In genomic region chr3:24522155-24522579, GRCh38 we compare ENCODE assay signal across 1 cellular context.
TF ChIP-seq lines count a peak whose summit lies in the region.

No MANE protein-coding gene starts in this region.

TF ChIP-seq in HepG2, 621 proteins besides CTCF, POLR2A, EP300 and RAD21 (continued from another document and continues in another):
- TF ChIP-seq ZBTB40 (IDR thresholded peaks at IDR 0.05): no peak
- 0 out of 2 replicates have a peak, but pooled peaks have one; percentile 32 for TF ChIP-seq ZBTB40 (CRISPR knock-in tag; IDR thresholded peaks at IDR 0.05)
- peak; percentile 71; the same call in 1 of the 2 replicates for TF ChIP-seq PATZ1 (CRISPR knock-in tag; IDR thresholded peaks at IDR 0.05)
- no peak for TF ChIP-seq AGO2 (optimal IDR thresholded peaks at IDR 0.05; ENCODE audit: low read depth, low read length)
- peak; percentile 23; the same call in 1 of the 2 replicates for TF ChIP-seq TOPORS (CRISPR knock-in tag; IDR thresholded peaks at IDR 0.05)
- TF ChIP-seq TFDP2 (CRISPR knock-in tag; IDR thresholded peaks at IDR 0.05): no peak; the same call in none of the 2 replicates
- peak; percentile 32 for TF ChIP-seq MED13 (CRISPR knock-in tag; IDR thresholded peaks at IDR 0.05)
- no peak; the same call in 1 of the 2 replicates for TF ChIP-seq NR2F6 (IDR thresholded peaks at IDR 0.05)
- peak; percentile 36; the same call in 1 of the 2 replicates for TF ChIP-seq NR2F6 (CRISPR knock-in tag; IDR thresholded peaks at IDR 0.05)
- no peak for TF ChIP-seq ZMAT3 (CRISPR knock-in tag; conservative IDR thresholded peaks at IDR 0.05)
- peak; percentile 74 for TF ChIP-seq HIVEP1 (CRISPR knock-in tag; IDR thresholded peaks at IDR 0.05)
- TF ChIP-seq ZMYM4 (CRISPR knock-in tag; IDR thresholded peaks at IDR 0.05): peak; percentile 79
- peak; percentile 17; the same call in 1 of the 2 replicates for TF ChIP-seq DMAP1 (CRISPR knock-in tag; IDR thresholded peaks at IDR 0.05)
- peak; percentile 74; the same call in 1 of the 2 replicates for TF ChIP-seq HNRNPL (IDR thresholded peaks at IDR 0.05; ENCODE audit: low read depth, low read length)
- 0 out of 2 replicates have a peak, but pooled peaks have one; percentile 3 for TF ChIP-seq MXD3 (CRISPR knock-in tag; IDR thresholded peaks at IDR 0.05)
- peak; percentile 50; the same call in 1 of the 2 replicates for TF ChIP-seq SP4 (CRISPR knock-in tag; IDR thresholded peaks at IDR 0.05)
- 0 out of 2 replicates have a peak, but pooled peaks have one; percentile 27 for TF ChIP-seq ZNF639 (CRISPR knock-in tag; conservative IDR thresholded peaks at IDR 0.05)
- 0 out of 2 replicates have a peak, but pooled peaks have one; percentile 51 for TF ChIP-seq ZNF567 (CRISPR knock-in tag; IDR thresholded peaks at IDR 0.05; ENCODE audit: borderline replicate concordance)
- peak; percentile 53 for TF ChIP-seq PRPF4 (IDR thresholded peaks at IDR 0.05; ENCODE audit: low read depth, low read length, poor library complexity, severe bottlenecking)
- 0 out of 2 replicates have a peak, but pooled peaks have one; percentile 50 for TF ChIP-seq ZNF136 (CRISPR knock-in tag; IDR thresholded peaks at IDR 0.05; ENCODE audit: low read depth)
- peak; percentile 22; the same call in 1 of the 2 replicates for TF ChIP-seq ARID5B (CRISPR knock-in tag; IDR thresholded peaks at IDR 0.05)
- peak; percentile 67 for TF ChIP-seq TAF1 (CRISPR knock-in tag; IDR thresholded peaks at IDR 0.05)
- TF ChIP-seq SIX1 (CRISPR knock-in tag; IDR thresholded peaks at IDR 0.05; ENCODE audit: borderline replicate concordance): 0 out of 2 replicates have a peak, but pooled peaks have one; percentile 14
- TF ChIP-seq U2AF2 (IDR thresholded peaks at IDR 0.05; ENCODE audit: low read depth, low read length): no peak
- no peak for TF ChIP-seq SIN3A (IDR thresholded peaks at IDR 0.05; ENCODE audit: borderline replicate concordance, low read depth, low read length)
- peak; percentile 67 for TF ChIP-seq REPIN1 (CRISPR knock-in tag; IDR thresholded peaks at IDR 0.05; ENCODE audit: borderline replicate concordance, low read depth)
- peak; percentile 45; the same call in 1 of the 2 replicates for TF ChIP-seq NFKB2 (CRISPR knock-in tag; IDR thresholded peaks at IDR 0.05; ENCODE audit: borderline replicate concordance)
- peak; percentile 75 for TF ChIP-seq ZEB1 (IDR thresholded peaks at IDR 0.05; ENCODE audit: insufficient replicate concordance, low read depth)
- TF ChIP-seq ZMAT5 (CRISPR knock-in tag; IDR thresholded peaks at IDR 0.05; ENCODE audit: borderline replicate concordance, low read depth): no peak
- TF ChIP-seq ERF (CRISPR knock-in tag; IDR thresholded peaks at IDR 0.05): peak; percentile 54; the same call in 1 of the 2 replicates
- TF ChIP-seq ZNF782 (CRISPR knock-in tag; IDR thresholded peaks at IDR 0.05; ENCODE audit: borderline replicate concordance): no peak
- peak; percentile 56; the same call in 1 of the 2 replicates for TF ChIP-seq ZNF605 (CRISPR knock-in tag; IDR thresholded peaks at IDR 0.05)
- no peak for TF ChIP-seq ZNF710 (CRISPR knock-in tag; IDR thresholded peaks at IDR 0.05; ENCODE audit: borderline replicate concordance)
- 0 out of 2 replicates have a peak, but pooled peaks have one; percentile 4 for TF ChIP-seq ARID3A (IDR thresholded peaks at IDR 0.05; ENCODE audit: low read depth, low read length)
